ENCODE assay signal across 10 cellular contexts in genomic region chr6:122372647-122373046, GRCh38. TPM values are rescaled to one million over a fixed set of nuclear protein-coding genes. Genes with fewer than 3 reads are reported as not detected.
DNase-seq lines count a peak whose midpoint lies in the region; ATAC-seq, FAIRE-seq and TF ChIP-seq lines count a peak whose summit lies in the region.
"Had no signal": no experiment of that assay in that cellular context is flagged by ENCODE, and none has a peak within 500 bp of the region (broad histone marks: within the 10 kb centered on the region; RNA-seq: fewer than 3 reads in every experiment).

No MANE protein-coding gene starts in this region.

- TF ChIP-seq RAD21 in neural cell (conservative IDR thresholded peaks at IDR 0.05): peak; percentile 81

- no peaks in the 10 kb centered on the region for H3K27me3 ChIP-seq in neural cell (ENCODE audit: insufficient read depth, low read depth, low read length)

- H3K4me2 ChIP-seq in neural cell (ENCODE audit: low read length): no peak overlapping the region

- no peak for TF ChIP-seq EP300 in neural cell (conservative IDR thresholded peaks at IDR 0.05; ENCODE audit: poor library complexity, severe bottlenecking)

- no peak for ATAC-seq in left lobe of liver
- ATAC-seq: T-cell had no signal

- no peak overlapping the region for H3K27ac ChIP-seq in neural cell (ENCODE audit: low read length)

- H3K36me3 ChIP-seq in neural cell (ENCODE audit: insufficient read depth, low read length): no peaks in the 10 kb centered on the region

- DNase-seq in ELR (ENCODE audit: low read depth): peak; percentile 7
- no peak for DNase-seq in LNCaP clone FGC (ENCODE audit: low read depth)
- peak; percentile 5 to 18 for DNase-seq in cardiac fibroblast (ENCODE audit: low read depth in 2 of 2)
- no peak for DNase-seq in DMS79 (lab: John Stamatoyannopoulos, UW)
- DNase-seq in left lobe of liver (ENCODE audit: low spot score): no peak
- DNase-seq in RCC 7860 (ENCODE audit: low spot score): no peak
- DNase-seq: NCI-H226, T-cell had no signal

- H3K9me3 ChIP-seq in neural cell (ENCODE audit: low read length): no peaks in the 10 kb centered on the region

- no peak for FAIRE-seq in RCC 7860 (lab: Jason Lieb, UNC)
- FAIRE-seq: astrocyte had no signal

- H3K4me3 ChIP-seq in LNCaP clone FGC (ENCODE audit: low read depth, low read length) (no peak overlapping the region), cardiac fibroblast (replicated peaks in 1 of 2; ENCODE audit: low read depth in 2 of 2, low read length in 2 of 2) (no peak overlapping the region), neural cell (ENCODE audit: low read length) (no peak overlapping the region)

- H3K9ac ChIP-seq in neural cell (ENCODE audit: low read length): no peak overlapping the region

- no peaks in the 10 kb centered on the region for H3F3A ChIP-seq in neural cell (ENCODE audit: insufficient read depth, low read length, poor library complexity, severe bottlenecking)

- H3K79me2 ChIP-seq in neural cell (replicated peaks; ENCODE audit: insufficient read depth, low read length): no peaks in the 10 kb centered on the region

- H2AFZ ChIP-seq in neural cell (ENCODE audit: low read depth, low read length): no peak overlapping the region

- no peaks in the 10 kb centered on the region for H3K9me2 ChIP-seq in neural cell (ENCODE audit: insufficient read depth, low read length)

- no peaks in the 10 kb centered on the region for H4K20me1 ChIP-seq in neural cell (ENCODE audit: insufficient read depth)

- TF ChIP-seq CTCF in LNCaP clone FGC (IDR thresholded peaks at IDR 0.05; ENCODE audit: control insufficient read depth, extremely low read depth, insufficient read depth): peak; percentile 41
- TF ChIP-seq CTCF in cardiac fibroblast (IDR thresholded peaks at IDR 0.05; ENCODE audit: low read depth, low read length): no peak
- peak; percentile 76 for TF ChIP-seq CTCF in neural cell (IDR thresholded peaks at IDR 0.05; ENCODE audit: poor library complexity, severe bottlenecking)

TF ChIP-seq in neural cell, 6 proteins besides CTCF, POLR2A, EP300 and RAD21:
- TF ChIP-seq MXI1 (conservative IDR thresholded peaks at IDR 0.05; ENCODE audit: poor library complexity, severe bottlenecking): no peak
- peak; percentile 78 for TF ChIP-seq SMC3 (conservative IDR thresholded peaks at IDR 0.05; ENCODE audit: poor library complexity)
TF ChIP-seq in neural cell: peak in this region for 1.

RNA-seq across cellular contexts. Expression of gene HSF2, which starts 26.8 kb away (rescaled TPM):
- 135 and 153 TPM in 2 replicates for polyA plus RNA-seq in neural cell
- polyA minus RNA-seq in neural cell: 140 and 143 TPM in 2 replicates
- total RNA-seq in left lobe of liver: 1.8 TPM

Comparison
In these comparisons a context has a peak if more than half of its experiments do, and no peak if none do; other contexts are left out.
1. DNase-seq: peak in ELR (single experiment) and cardiac fibroblast (2 of 2); none in LNCaP clone FGC (single experiment), DMS79 (single experiment), left lobe of liver (single experiment) and RCC 7860 (single experiment).